Comparison of ENCODE assay signal across 27 cellular contexts in the genomic region with DNA sequence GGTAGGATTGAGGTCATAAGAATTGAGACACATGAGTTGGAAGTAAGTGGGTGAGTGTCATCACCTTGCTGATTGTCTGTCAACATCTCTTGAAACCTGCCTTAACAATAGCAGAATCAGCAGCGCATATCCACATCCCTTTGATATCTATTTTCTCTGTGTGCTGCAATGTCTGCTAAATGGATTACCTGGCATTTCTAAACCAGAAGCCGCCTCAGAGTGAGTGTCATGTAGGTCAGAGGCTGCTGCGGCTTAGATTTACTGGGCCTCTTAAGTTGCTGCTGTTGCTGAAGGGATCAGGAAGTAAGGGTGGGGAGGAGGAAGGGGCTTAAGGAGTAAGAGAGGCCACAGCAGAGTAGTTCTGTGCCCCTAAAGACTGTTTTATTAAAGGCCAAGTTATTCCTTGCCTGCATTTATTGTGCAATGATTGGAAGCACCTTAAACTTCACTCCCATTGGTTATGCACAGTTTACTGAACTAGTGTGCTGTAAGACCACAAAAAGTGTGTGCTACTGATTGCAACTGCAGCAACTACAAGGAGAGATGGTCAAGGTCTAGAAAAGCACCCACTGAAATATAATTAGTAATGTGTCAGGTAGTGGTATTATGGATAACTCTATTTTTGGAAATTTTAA. TPM values are rescaled to one million over a fixed set of nuclear protein-coding genes. Genes with fewer than 3 reads are reported as not detected.
DNase-seq lines count a peak whose midpoint lies in the region; ATAC-seq and TF ChIP-seq lines count a peak whose summit lies in the region.
"Had no signal": no experiment of that assay in that cellular context is flagged by ENCODE, and none has a peak within 500 bp of the region (broad histone marks: within the 10 kb centered on the region; RNA-seq: fewer than 3 reads in every experiment).

No MANE protein-coding gene starts in this region.

- no peak for TF ChIP-seq POLR2A in testis (IDR thresholded peaks at IDR 0.05)

- no peaks in the 10 kb centered on the region for H3K36me3 ChIP-seq in testis (ENCODE audit: low read depth, missing control alignments)
- H3K36me3 ChIP-seq: gastroesophageal sphincter, left ventricle myocardium inferior, ovary, sigmoid colon, tibial nerve had no signal

- H3K9me3 ChIP-seq in testis, result no peaks in the 10 kb centered on the region
- H3K9me3 ChIP-seq: gastroesophageal sphincter, left ventricle myocardium inferior, ovary, sigmoid colon, tibial nerve had no signal

- peak; percentile 71 for ATAC-seq in effector memory CD8-positive, alpha-beta T cell (replicated peaks)
- ATAC-seq in HG03108 (IDR thresholded peaks at IDR 0.05; ENCODE audit: unreplicated experiment), result no peak
- ATAC-seq: activated CD8-positive, alpha-beta memory T cell treated with anti-CD3 and anti-CD28 coated beads, Interleukin-2, amount 10 ng/mL, durations not matched to agents 7 days and 5 days; gastroesophageal sphincter; naive thymus-derived CD4-positive, alpha-beta T cell; stimulated activated naive CD8-positive, alpha-beta T cell treated with anti-CD3 and anti-CD28 coated beads, Interleukin-15, amount 100 ng/mL, for 72 hours had no signal

- H3K4me1 Mint-ChIP-seq in effector memory CD8-positive, alpha-beta T cell (ENCODE audit: low read depth in 2 of 2), result peaks cover 5 to 16% of the 10 kb centered on the region in 2 donors
- H3K4me1 Mint-ChIP-seq in progenitor cell of endocrine pancreas (ENCODE audit: low read depth), result no peaks in the 10 kb centered on the region

- H3K4me3 Mint-ChIP-seq in effector memory CD8-positive, alpha-beta T cell, result no peak overlapping the region
- no peak overlapping the region for H3K4me3 Mint-ChIP-seq in progenitor cell of endocrine pancreas (ENCODE audit: low read depth)
- H3K4me3 Mint-ChIP-seq: activated CD4-positive, alpha-beta T cell treated with anti-CD3 and anti-CD28 coated beads, Interleukin-2, amount 10 ng/mL, durations not matched to agents 24 days and 14 days; activated CD8-positive, alpha-beta memory T cell treated with anti-CD3 and anti-CD28 coated beads, Interleukin-2, amount 10 ng/mL, durations not matched to agents 7 days and 5 days; activated T-helper 1 cell treated with anti-CD3 and anti-CD28 coated beads, Interleukin-12 subunit alpha, Interleukin-12 subunit beta, Interleukin-2, Interleukin-4 antibody, amounts not matched to agents 30 ng/mL and 10 ng/mL and 1 ng/mL, durations not matched to agents 14 hours and 24 hours and 36 hours; CD4-positive, CD25-positive, alpha-beta regulatory T cell; stimulated activated naive CD8-positive, alpha-beta T cell treated with anti-CD3 and anti-CD28 coated beads, Interleukin-15, amount 100 ng/mL, for 72 hours had no signal

- H3K4me1 ChIP-seq in testis, result no peaks in the 10 kb centered on the region
- H3K4me1 ChIP-seq: gastroesophageal sphincter, left ventricle myocardium inferior, sigmoid colon, tibial nerve had no signal

- H3K27me3 ChIP-seq in testis, result no peaks in the 10 kb centered on the region
- H3K27me3 ChIP-seq: gastroesophageal sphincter, ovary, tibial nerve had no signal

- peak; percentile 60 for DNase-seq in Jurkat, Clone E6-1 (ENCODE audit: low read depth, low spot score)
- DNase-seq in NCI-H2227 treated with DMSO at 0.1 percent for 48 hours (lab: John Stamatoyannopoulos, UW) (peak; percentile 16), progenitor cell of endocrine pancreas (ENCODE audit: low spot score, unreplicated experiment) (no peak), SW 1271 (lab: John Stamatoyannopoulos, UW) (no peak), DMS 273 (lab: John Stamatoyannopoulos, UW; ENCODE audit: unreplicated experiment) (no peak), testis (no peak)
- no peak for DNase-seq in effector memory CD8-positive, alpha-beta T cell
- DNase-seq: activated CD4-positive, alpha-beta T cell treated with anti-CD3 and anti-CD28 coated beads, Interleukin-2, amount 10 ng/mL, durations not matched to agents 24 days and 14 days; activated CD8-positive, alpha-beta memory T cell treated with anti-CD3 and anti-CD28 coated beads, Interleukin-2, amount 10 ng/mL, durations not matched to agents 7 days and 5 days; activated naive CD4-positive, alpha-beta T cell treated with anti-CD3 and anti-CD28 coated beads, Interleukin-2, amount 50 U/mL, for 16 hours; anterior cingulate cortex; CD4-positive, CD25-positive, alpha-beta regulatory T cell; DMS153; GDM1; hypothalamus; Kasumi-1; left ventricle myocardium inferior; NCI-H1092 treated with DMSO at 0.1 percent for 48 hours; NCI-H2029 treated with DMSO at 0.1 percent for 48 hours; ovary; sigmoid colon; stimulated activated naive CD8-positive, alpha-beta T cell treated with anti-CD3 and anti-CD28 coated beads, Interleukin-15, amount 100 ng/mL, for 72 hours had no signal

- H3K27me3 Mint-ChIP-seq in effector memory CD8-positive, alpha-beta T cell, result peaks cover 8 to 13% of the 10 kb centered on the region in 2 donors
- H3K27me3 Mint-ChIP-seq in progenitor cell of endocrine pancreas, result peaks cover 10% of the 10 kb centered on the region
- H3K27me3 Mint-ChIP-seq: stimulated activated naive CD8-positive, alpha-beta T cell treated with anti-CD3 and anti-CD28 coated beads, Interleukin-15, amount 100 ng/mL, for 72 hours had no signal

- no peak overlapping the region for H3K27ac ChIP-seq in testis
- H3K27ac ChIP-seq: gastroesophageal sphincter, left ventricle myocardium inferior, ovary, sigmoid colon, tibial nerve had no signal

- TF ChIP-seq CTCF in progenitor cell of endocrine pancreas (IDR thresholded peaks at IDR 0.05; ENCODE audit: unreplicated experiment) (no peak), testis (IDR thresholded peaks at IDR 0.05) (no peak)

- H3K27ac Mint-ChIP-seq in effector memory CD8-positive, alpha-beta T cell, result peak overlapping the region in 1 of 2 donors; percentile 46
- peak overlapping the region; percentile 5 for H3K27ac Mint-ChIP-seq in progenitor cell of endocrine pancreas
- H3K27ac Mint-ChIP-seq: activated CD4-positive, alpha-beta T cell treated with anti-CD3 and anti-CD28 coated beads, Interleukin-2, amount 10 ng/mL, durations not matched to agents 24 days and 14 days; activated CD8-positive, alpha-beta memory T cell treated with anti-CD3 and anti-CD28 coated beads, Interleukin-2, amount 10 ng/mL, durations not matched to agents 7 days and 5 days; activated T-helper 1 cell treated with anti-CD3 and anti-CD28 coated beads, Interleukin-12 subunit alpha, Interleukin-12 subunit beta, Interleukin-2, Interleukin-4 antibody, amounts not matched to agents 30 ng/mL and 10 ng/mL and 1 ng/mL, durations not matched to agents 14 hours and 24 hours and 36 hours; CD4-positive, CD25-positive, alpha-beta regulatory T cell; stimulated activated naive CD8-positive, alpha-beta T cell treated with anti-CD3 and anti-CD28 coated beads, Interleukin-15, amount 100 ng/mL, for 72 hours had no signal

- H3K9me3 Mint-ChIP-seq in effector memory CD8-positive, alpha-beta T cell, result no peaks in the 10 kb centered on the region
- no peaks in the 10 kb centered on the region for H3K9me3 Mint-ChIP-seq in progenitor cell of endocrine pancreas (ENCODE audit: low read depth)
- H3K9me3 Mint-ChIP-seq: activated CD4-positive, alpha-beta T cell treated with anti-CD3 and anti-CD28 coated beads, Interleukin-2, amount 10 ng/mL, durations not matched to agents 24 days and 14 days; activated T-helper 1 cell treated with anti-CD3 and anti-CD28 coated beads, Interleukin-12 subunit alpha, Interleukin-12 subunit beta, Interleukin-2, Interleukin-4 antibody, amounts not matched to agents 30 ng/mL and 10 ng/mL and 1 ng/mL, durations not matched to agents 14 hours and 24 hours and 36 hours; stimulated activated naive CD8-positive, alpha-beta T cell treated with anti-CD3 and anti-CD28 coated beads, Interleukin-15, amount 100 ng/mL, for 72 hours had no signal

- H3K36me3 Mint-ChIP-seq in effector memory CD8-positive, alpha-beta T cell (ENCODE audit: insufficient read depth), result no peaks in the 10 kb centered on the region
- no peaks in the 10 kb centered on the region for H3K36me3 Mint-ChIP-seq in progenitor cell of endocrine pancreas (ENCODE audit: insufficient read depth)
- H3K36me3 Mint-ChIP-seq: activated CD8-positive, alpha-beta memory T cell treated with anti-CD3 and anti-CD28 coated beads, Interleukin-2, amount 10 ng/mL, durations not matched to agents 7 days and 5 days; CD4-positive, CD25-positive, alpha-beta regulatory T cell; naive thymus-derived CD4-positive, alpha-beta T cell had no signal

- WGBS in testis, 2 donors, result 73% methylated on average over 3 of the region's 3 CpGs

- H3K4me3 ChIP-seq in Jurkat, Clone E6-1 (ENCODE audit: low read length), result no peak overlapping the region
- H3K4me3 ChIP-seq in testis, result no peak overlapping the region
- H3K4me3 ChIP-seq: gastroesophageal sphincter, left ventricle myocardium inferior, ovary, sigmoid colon, tibial nerve had no signal

- intact Hi-C loops in testis (cut with DNase I; ENCODE audit: low total_unique reads), result no loop called here

RNA-seq across cellular contexts. Expression of gene TMEM41B, which starts 29.8 kb away (rescaled TPM):
- polyA plus RNA-seq in Jurkat, Clone E6-1 (2012; ENCODE audit: insufficient read depth, insufficient read length), result 12.7 TPM
- total RNA-seq in progenitor cell of endocrine pancreas (51.8 and 52.3 TPM in 2 replicates), testis (10 to 100 TPM; 37.5 to 42.6 TPM)
- polyA plus RNA-seq in testis (ENCODE audit: insufficient read depth, low read depth, low replicate concordance), result 24.2 TPM

RNA-seq across cellular contexts. Expression of gene IPO7, which starts 40.3 kb away (rescaled TPM):
- 42.0 TPM for polyA plus RNA-seq in Jurkat, Clone E6-1 (2012; ENCODE audit: insufficient read depth, insufficient read length)
- total RNA-seq in progenitor cell of endocrine pancreas, result 129 and 141 TPM in 2 replicates
- total RNA-seq in testis, result 10 to 100 TPM; 51.7 to 65.6 TPM
- 28.8 TPM for polyA plus RNA-seq in testis (ENCODE audit: insufficient read depth, low read depth, low replicate concordance)

Comparison
In these comparisons a context has a peak if more than half of its experiments do, and no peak if none do; other contexts are left out.
1. DNase-seq: peak in Jurkat, Clone E6-1 (single experiment) and NCI-H2227 treated with DMSO at 0.1 percent for 48 hours (single experiment); none in effector memory CD8-positive, alpha-beta T cell (0 of 3), progenitor cell of endocrine pancreas (single experiment), SW 1271 (0 of 2), DMS 273 (single experiment) and testis (single experiment).